In the genomic region with DNA sequence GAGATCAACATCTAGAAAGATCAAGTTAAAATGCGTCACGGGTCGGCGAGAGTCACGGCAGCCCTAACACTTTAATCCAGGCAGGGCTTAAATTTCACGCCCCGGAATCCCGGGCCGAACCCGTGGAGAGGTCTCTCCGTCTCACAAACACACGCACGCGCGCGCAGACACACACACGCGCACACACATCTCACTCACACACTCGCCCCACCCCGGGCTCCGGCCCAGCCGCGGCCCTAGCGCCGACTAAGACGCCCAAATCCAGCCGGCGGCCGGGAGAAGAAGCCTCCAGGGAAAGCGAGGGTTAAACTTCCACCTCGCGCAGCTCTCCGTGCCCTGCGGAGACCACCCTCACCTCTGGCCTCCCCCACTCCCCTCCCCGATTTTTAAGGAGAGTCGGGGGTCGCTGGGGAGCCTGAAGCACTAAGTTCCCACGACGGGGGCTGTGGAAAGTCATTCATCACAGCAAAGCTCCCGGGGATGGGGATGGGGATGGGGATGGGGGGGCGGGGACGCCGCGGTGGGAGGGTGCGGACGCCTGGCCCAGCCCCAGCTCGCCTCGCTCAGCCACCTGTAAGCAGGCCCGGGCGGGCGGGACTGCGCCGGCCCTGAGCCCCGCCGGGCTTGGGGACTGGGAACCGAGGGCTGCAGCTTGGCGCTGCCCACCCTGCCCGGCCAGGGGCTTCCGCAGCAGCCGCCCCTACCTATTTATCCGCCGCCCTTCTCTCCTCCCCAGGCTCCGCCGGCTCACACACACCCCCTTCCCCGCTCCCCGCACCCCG, we compare ENCODE assay signal across 8 cellular contexts. TPM values are rescaled to one million over a fixed set of nuclear protein-coding genes. Genes with fewer than 3 reads are reported as not detected.
DNase-seq lines count a peak whose midpoint lies in the region; ATAC-seq and TF ChIP-seq lines count a peak whose summit lies in the region.

No MANE protein-coding gene starts in this region.

- peak; percentile 43 for ATAC-seq in mucosa of descending colon

- intact Hi-C loops in mucosa of descending colon (cut with DNase I, micrococcal nuclease) = no loop called here
- intact Hi-C loops in tibial artery (cut with DNase I; ENCODE audit: low total_unique reads) = loop anchor here (5.0 to 10.0 kb wide), 4 partner anchors 46 to 257 kb away; no protein-coding TSS in a partner anchor

- DNase-seq in activated CD8-positive, alpha-beta memory T cell treated with anti-CD3 and anti-CD28 coated beads for 24 hours = peak; percentile 68
- DNase-seq in activated CD8-positive, alpha-beta memory T cell treated with anti-CD3 and anti-CD28 coated beads, Interleukin-2, amount 50 U/mL, for 4 hours = no peak
- no peak for DNase-seq in epithelial cell of prostate (ENCODE audit: low read depth, low spot score)
- DNase-seq in mucosa of descending colon = peak; percentile 77 to 82 (median 79)
- DNase-seq in tibial artery = peak; percentile 82 to 92
- DNase-seq in NCI-H774 (lab: John Stamatoyannopoulos, UW) = no peak
- DNase-seq in NCI-H2107 treated with DMSO at 0.1 percent for 48 hours (lab: John Stamatoyannopoulos, UW; ENCODE audit: unreplicated experiment) = no peak

- H3K4me1 ChIP-seq in mucosa of descending colon (ENCODE audit: low read depth) (peaks cover 43% of the 10 kb centered on the region), tibial artery (peaks cover 0 to 77% (median 63%) of the 10 kb centered on the region in 4 donors)

- no peaks in the 10 kb centered on the region for H3K9me3 ChIP-seq in mucosa of descending colon
- no peaks in the 10 kb centered on the region for H3K9me3 ChIP-seq in tibial artery

- H3K4me3 ChIP-seq in mucosa of descending colon (peak overlapping the region; percentile 54), tibial artery (peak overlapping the region; percentile 89 to 96)

- H3K36me3 ChIP-seq in mucosa of descending colon (ENCODE audit: low read depth) (no peaks in the 10 kb centered on the region), tibial artery (peaks cover 0 to under 1% (median 0%) of the 10 kb centered on the region in 3 donors)

- no peaks in the 10 kb centered on the region for H3K27me3 ChIP-seq in tibial artery

- TF ChIP-seq CTCF in VCaP (conservative IDR thresholded peaks at IDR 0.05) = no peak
- no peak for TF ChIP-seq CTCF in mucosa of descending colon (IDR thresholded peaks at IDR 0.05)
- no peak for TF ChIP-seq CTCF in tibial artery (IDR thresholded peaks at IDR 0.05)

- H3K27ac ChIP-seq in VCaP (peak overlapping the region; percentile 94), epithelial cell of prostate (peak overlapping the region; percentile 80), tibial artery (peak overlapping the region; percentile 96 to 99)

RNA-seq across cellular contexts. Expression of gene PDGFA, which starts 1.6 kb away (rescaled TPM):
- 10 to 100 TPM; 52.7 to 63.0 (median 57.5) TPM for total RNA-seq in mucosa of descending colon

Comparison
In these comparisons a context has a peak if more than half of its experiments do, and no peak if none do; other contexts are left out.
1. DNase-seq: peak in activated CD8-positive, alpha-beta memory T cell treated with anti-CD3 and anti-CD28 coated beads for 24 hours (single experiment), mucosa of descending colon (3 of 3) and tibial artery (2 of 2); none in activated CD8-positive, alpha-beta memory T cell treated with anti-CD3 and anti-CD28 coated beads, Interleukin-2, amount 50 U/mL, for 4 hours (single experiment), epithelial cell of prostate (single experiment), NCI-H774 (single experiment) and NCI-H2107 treated with DMSO at 0.1 percent for 48 hours (single experiment).
2. Peak in every context shown above with its lines, with median percentiles within 50 percentile points of each other: H3K27ac ChIP-seq.